17 cellular contexts compared by ENCODE assay signal in genomic region chr14:68719634-68720384, GRCh38.
DNase-seq lines count a peak whose midpoint lies in the region; ATAC-seq, FAIRE-seq and TF ChIP-seq lines count a peak whose summit lies in the region.
"Had no signal": no experiment of that assay in that cellular context is flagged by ENCODE, and none has a peak within 500 bp of the region (broad histone marks: within the 10 kb centered on the region; RNA-seq: fewer than 3 reads in every experiment).

No MANE protein-coding gene starts in this region.

- H3K4me1 Mint-ChIP-seq in T-cell, result peaks cover 32 to 34% (median 32%) of the 10 kb centered on the region in 3 donors

- DNase-seq in stimulated activated CD4-positive, alpha-beta T cell treated with anti-CD3 and anti-CD28 coated beads, Interleukin-4, amount 100 ng/mL, for 24 hours, result peak; percentile 22
- DNase-seq in stimulated activated CD4-positive, alpha-beta T cell treated with anti-CD3 and anti-CD28 coated beads, Interleukin-2, amount 100 ng/mL, for 24 hours, result no peak
- no peak for DNase-seq in T-cell
- peak; percentile 41 for DNase-seq in bronchial epithelial cell (ENCODE audit: low read depth)
- DNase-seq in SHP77 treated with DMSO at 0.1 percent for 48 hours (lab: John Stamatoyannopoulos, UW), result no peak
- no peak for DNase-seq in dedifferentiated amniotic fluid mesenchymal stem cell (ENCODE audit: extremely low spot score)
- DNase-seq in DMS53 (lab: John Stamatoyannopoulos, UW), result no peak
- DNase-seq in colonic mucosa, result no peak
- DNase-seq: activated CD4-positive, alpha-beta T cell treated with anti-CD3 and anti-CD28 coated beads, Interleukin-2, amount 50 U/mL, for 1 hour; left ventricle myocardium inferior; naive B cell; NCI-H1417; NCI-H2227 treated with DMSO at 0.1 percent for 48 hours; transverse colon had no signal

- H3K9me3 ChIP-seq in colonic mucosa, result no peaks in the 10 kb centered on the region
- H3K9me3 ChIP-seq: adrenal gland, transverse colon had no signal

- H3K27me3 ChIP-seq in bronchial epithelial cell (ENCODE audit: control insufficient read depth, insufficient read depth, low read length) (no peaks in the 10 kb centered on the region), colonic mucosa (no peaks in the 10 kb centered on the region)
- H3K27me3 ChIP-seq: adrenal gland, transverse colon had no signal

- H3K27ac ChIP-seq in colonic mucosa, result no peak overlapping the region
- H3K27ac ChIP-seq: adrenal gland, coronary artery, left ventricle myocardium inferior, transverse colon had no signal

- no peak for FAIRE-seq in bronchial epithelial cell (lab: Jason Lieb, UNC)

- POLR2A ChIA-PET in T-cell (lab: Charles Lee), result interaction anchor here in 1 of 2 donors (0.5 kb wide), 1 partner anchor 103 kb away, joined by 3 read pairs; no protein-coding TSS in a partner anchor

- H3K4me3 Mint-ChIP-seq in T-cell, result no peak overlapping the region

- TF ChIP-seq CTCF in bronchial epithelial cell (IDR thresholded peaks at IDR 0.05; ENCODE audit: insufficient read depth, low read length, severe bottlenecking) (no peak), colonic mucosa (IDR thresholded peaks at IDR 0.05) (no peak)

- peak; percentile 64 to 96 (median 80) for ATAC-seq in T-cell (replicated peaks in 1 of 4)
- ATAC-seq: Panc1 had no signal

- H3K4me1 ChIP-seq in colonic mucosa, result no peaks in the 10 kb centered on the region
- H3K4me1 ChIP-seq: adrenal gland had no signal

- peak overlapping the region; percentile 65 to 75 for H3K27ac Mint-ChIP-seq in T-cell

- no peaks in the 10 kb centered on the region for H3K36me3 ChIP-seq in bronchial epithelial cell (ENCODE audit: control insufficient read depth, insufficient read depth, low read length)
- no peaks in the 10 kb centered on the region for H3K36me3 ChIP-seq in colonic mucosa
- H3K36me3 ChIP-seq: adrenal gland, left ventricle myocardium inferior, transverse colon had no signal

- CTCF ChIA-PET in T-cell (lab: Charles Lee), result interaction anchor here (0.5 to 2.0 kb wide), 4 partner anchors 51 to 306 kb away, joined by 3 to 11 read pairs (median 4); no protein-coding TSS in a partner anchor

- H3K9ac ChIP-seq in colonic mucosa (ENCODE audit: low read depth in 2 of 2, low read length in 2 of 2), result no peak overlapping the region

- intact Hi-C loops in colonic mucosa (cut with DNase I), result no loop called here

- H3K9me3 Mint-ChIP-seq in T-cell, result peaks cover 0 to 17% (median 4%) of the 10 kb centered on the region in 3 donors

- H3K36me3 Mint-ChIP-seq in T-cell, result no peaks in the 10 kb centered on the region
- H3K36me3 Mint-ChIP-seq: naive B cell had no signal

- H3K4me3 ChIP-seq in bronchial epithelial cell (ENCODE audit: low read depth, low read length), result no peak overlapping the region
- no peak overlapping the region for H3K4me3 ChIP-seq in colonic mucosa
- H3K4me3 ChIP-seq: adrenal gland, coronary artery, left ventricle myocardium inferior, transverse colon had no signal

- H3K27me3 Mint-ChIP-seq in T-cell, result no peaks in the 10 kb centered on the region
- H3K27me3 Mint-ChIP-seq: naive B cell had no signal

Comparison
In these comparisons a context has a peak if more than half of its experiments do, and no peak if none do; other contexts are left out.
1. DNase-seq: peak in stimulated activated CD4-positive, alpha-beta T cell treated with anti-CD3 and anti-CD28 coated beads, Interleukin-4, amount 100 ng/mL, for 24 hours (single experiment) and bronchial epithelial cell (single experiment); none in stimulated activated CD4-positive, alpha-beta T cell treated with anti-CD3 and anti-CD28 coated beads, Interleukin-2, amount 100 ng/mL, for 24 hours (0 of 2), T-cell (0 of 34), SHP77 treated with DMSO at 0.1 percent for 48 hours (single experiment), dedifferentiated amniotic fluid mesenchymal stem cell (single experiment), DMS53 (single experiment) and colonic mucosa (single experiment).